In the genomic region with DNA sequence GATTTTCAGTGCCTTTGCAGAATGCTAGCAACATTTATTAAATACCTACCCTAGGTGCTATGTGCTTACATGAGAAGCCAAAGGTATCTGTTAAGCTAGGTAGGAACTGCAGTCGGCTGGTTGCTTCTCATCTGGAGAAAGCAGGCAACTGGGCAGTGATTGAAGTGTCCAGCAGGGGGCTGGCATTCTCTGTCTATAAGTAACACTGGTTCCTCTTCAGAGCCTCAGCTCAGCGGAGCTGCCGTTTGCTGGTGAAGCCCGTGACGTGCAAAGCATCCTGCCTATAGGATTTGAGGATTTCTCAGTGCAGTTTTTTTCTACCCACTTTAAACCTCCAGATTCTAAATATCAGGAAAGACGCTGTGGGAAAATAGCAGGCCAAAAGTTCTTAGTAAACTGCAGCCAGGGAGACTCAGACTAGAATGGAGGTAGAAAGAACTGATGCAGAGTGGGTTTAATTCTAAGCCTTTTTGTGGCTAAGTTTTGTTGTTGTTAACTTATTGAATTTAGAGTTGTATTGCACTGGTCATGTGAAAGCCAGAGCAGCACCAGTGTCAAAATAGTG, we compare ENCODE assay signal across 9 cellular contexts. TPM values are rescaled to one million over a fixed set of nuclear protein-coding genes. Genes with fewer than 3 reads are reported as not detected.
DNase-seq lines count a peak whose midpoint lies in the region; ATAC-seq and TF ChIP-seq lines count a peak whose summit lies in the region.
"Had no signal": no experiment of that assay in that cellular context is flagged by ENCODE, and none has a peak within 500 bp of the region (broad histone marks: within the 10 kb centered on the region; RNA-seq: fewer than 3 reads in every experiment).

A gene (plus strand): TSS at position 344 of the 565 bp plus-strand sequence. CDS start 389 bp downstream, outside the sequence.

- H2AFZ ChIP-seq in mammary epithelial cell (ENCODE audit: low read depth, low read length): peak within 1 kb of the TSS; percentile 55

- no peaks in the 10 kb centered on the region for H3K27me3 ChIP-seq in mammary epithelial cell (ENCODE audit: insufficient read depth, low read length)

- BruUV-seq in mammary epithelial cell (replicated peaks; lab: Mats Ljungman, UMichigan): no TSS peak

- H3K9me3 Mint-ChIP-seq in immature natural killer cell: peaks cover 0 to 4% (median 0%) of the 10 kb centered on the region in 6 donors

- H3K36me3 ChIP-seq in mammary epithelial cell (ENCODE audit: insufficient read depth, low read length): no peaks in the 10 kb centered on the region
- H3K36me3 ChIP-seq: BLaER1 treated with 17β-estradiol and CSF1 and Interleukin-3, amounts not matched to agents 10 nM and 100 nM had no signal

- intact Hi-C loops in mammary epithelial cell (cut with micrococcal nuclease): loop anchor here (1.0 to 10.0 kb wide), 8 partner anchors 89 to 572 kb away; a partner anchor contains a TSS

- H3K27ac ChIP-seq in mammary epithelial cell (ENCODE audit: insufficient read depth, low read depth, low read length): no peak within 1 kb of the TSS
- H3K27ac ChIP-seq: BLaER1 treated with 17β-estradiol and CSF1 and Interleukin-3, amounts not matched to agents 10 nM and 100 nM had no signal

- H3K4me1 ChIP-seq in mammary epithelial cell (ENCODE audit: insufficient read depth, low read length): peaks cover 6% of the 10 kb centered on the region

- H3K4me3 ChIP-seq in mammary epithelial cell (replicated peaks in 1 of 3; ENCODE audit: insufficient read depth in 1 of 3, low read depth in 2 of 3, low read length in 3 of 3): no peak within 1 kb of the TSS
- H3K4me3 ChIP-seq: BLaER1 treated with 17β-estradiol and CSF1 and Interleukin-3, amounts not matched to agents 10 nM and 100 nM had no signal

- peak; percentile 50 for DNase-seq in activated gamma-delta T cell treated with Interleukin-2 at 50 U/mL for 16 hours
- no peak for DNase-seq in activated gamma-delta T cell (lab: John Stamatoyannopoulos, UW)
- peak; percentile 85 for DNase-seq in NCI-H2107 treated with DMSO at 0.1 percent for 48 hours (lab: John Stamatoyannopoulos, UW; ENCODE audit: unreplicated experiment)
- peak; percentile 65 for DNase-seq in UCSD-AML1 (lab: John Stamatoyannopoulos, UW; ENCODE audit: unreplicated experiment)
- DNase-seq in mammary epithelial cell: peak; percentile 80
- peak; percentile 23 to 37 (median 32) for DNase-seq in immature natural killer cell
- peak; percentile 18 to 46 for DNase-seq in stimulated activated CD4-positive, alpha-beta T cell treated with anti-CD3 and anti-CD28 coated beads, Interleukin-15, amount 100 ng/mL, for 48 hours (ENCODE audit: low read depth in 2 of 2)

- H3K27me3 Mint-ChIP-seq in immature natural killer cell (ENCODE audit: low read depth in 3 of 3): peaks cover 0 to 21% (median 8%) of the 10 kb centered on the region in 3 donors

- peak; percentile 60 for ATAC-seq in HG03064 (IDR thresholded peaks at IDR 0.05; ENCODE audit: low read depth, unreplicated experiment)

- no peak within 1 kb of the TSS for H3K4me3 Mint-ChIP-seq in immature natural killer cell

- no peak within 1 kb of the TSS for H3K9ac ChIP-seq in mammary epithelial cell (ENCODE audit: insufficient read depth, low read length)
- H3K9ac ChIP-seq: BLaER1 treated with 17β-estradiol and CSF1 and Interleukin-3, amounts not matched to agents 10 nM and 100 nM had no signal

- in situ Hi-C loops in mammary epithelial cell (cut with MboI; ENCODE audit: low sequenced_read_pairs in 2 of 2): loop anchor here (10.0 to 25.0 kb wide), 3 partner anchors 311 to 561 kb away; a partner anchor contains a TSS

- H3K36me3 Mint-ChIP-seq in immature natural killer cell: no peaks in the 10 kb centered on the region

- peaks cover 1 to 5% of the 10 kb centered on the region in 2 donors for H3K4me1 Mint-ChIP-seq in immature natural killer cell

- no peak within 1 kb of the TSS for H3K27ac Mint-ChIP-seq in immature natural killer cell

- H3K4me2 ChIP-seq in mammary epithelial cell (ENCODE audit: insufficient read depth, low read depth, low read length): peak within 1 kb of the TSS; percentile 59
- H3K4me2 ChIP-seq: BLaER1 treated with 17β-estradiol and CSF1 and Interleukin-3, amounts not matched to agents 10 nM and 100 nM had no signal

- no peaks in the 10 kb centered on the region for H3K79me2 ChIP-seq in mammary epithelial cell (ENCODE audit: insufficient read depth, low read length)

- no peaks in the 10 kb centered on the region for H3K9me3 ChIP-seq in mammary epithelial cell (replicated peaks; ENCODE audit: insufficient read depth, low read length)

- WGBS in mammary epithelial cell (ENCODE audit: low coverage, missing lambda C conversion rate): 4% methylated on average over 6 of the region's 6 CpGs

- H4K20me1 ChIP-seq in mammary epithelial cell (ENCODE audit: insufficient read depth, low read length): no peaks in the 10 kb centered on the region
- H4K20me1 ChIP-seq: BLaER1 treated with 17β-estradiol and CSF1 and Interleukin-3, amounts not matched to agents 10 nM and 100 nM had no signal

- CTCF ChIA-PET in mammary epithelial cell (lab: Charles Lee; ENCODE audit: low non-redundant PET): interaction anchor here (0.5 to 1.1 kb wide), 6 partner anchors 20 to 572 kb away, joined by 3 to 7 read pairs (median 4); no protein-coding TSS in a partner anchor

- dilution Hi-C loops in mammary epithelial cell (cut with HindIII; ENCODE audit: low sequenced_read_pairs): no loop called here

- TF ChIP-seq CTCF in mammary epithelial cell (conservative IDR thresholded peaks at IDR 0.05 in 1 of 2, IDR thresholded peaks at IDR 0.05 in 1 of 2; ENCODE audit: extremely low read depth in 1 of 2, insufficient read depth in 1 of 2, low read depth in 1 of 2, low read length in 2 of 2): peak; percentile 92 to 94

RNA-seq across cellular contexts. Expression of the gene that starts here (rescaled TPM):
- total RNA-seq in mammary epithelial cell: under 1 TPM; 0.14 to 0.17 TPM
- polyA plus RNA-seq in mammary epithelial cell (0.15 TPM), immature natural killer cell (not detected)
- not detected for polyA minus RNA-seq in mammary epithelial cell

Comparison
In these comparisons a context has a peak if more than half of its experiments do, and no peak if none do; other contexts are left out.
1. Peak in DNase-seq and H3K4me2 ChIP-seq in mammary epithelial cell; RNA of the gene not detected or under 1 TPM.
2. Peak in DNase-seq in immature natural killer cell; RNA of the gene not detected or under 1 TPM.